Comparison of ENCODE assay signal across 8 cellular contexts in the genomic region with DNA sequence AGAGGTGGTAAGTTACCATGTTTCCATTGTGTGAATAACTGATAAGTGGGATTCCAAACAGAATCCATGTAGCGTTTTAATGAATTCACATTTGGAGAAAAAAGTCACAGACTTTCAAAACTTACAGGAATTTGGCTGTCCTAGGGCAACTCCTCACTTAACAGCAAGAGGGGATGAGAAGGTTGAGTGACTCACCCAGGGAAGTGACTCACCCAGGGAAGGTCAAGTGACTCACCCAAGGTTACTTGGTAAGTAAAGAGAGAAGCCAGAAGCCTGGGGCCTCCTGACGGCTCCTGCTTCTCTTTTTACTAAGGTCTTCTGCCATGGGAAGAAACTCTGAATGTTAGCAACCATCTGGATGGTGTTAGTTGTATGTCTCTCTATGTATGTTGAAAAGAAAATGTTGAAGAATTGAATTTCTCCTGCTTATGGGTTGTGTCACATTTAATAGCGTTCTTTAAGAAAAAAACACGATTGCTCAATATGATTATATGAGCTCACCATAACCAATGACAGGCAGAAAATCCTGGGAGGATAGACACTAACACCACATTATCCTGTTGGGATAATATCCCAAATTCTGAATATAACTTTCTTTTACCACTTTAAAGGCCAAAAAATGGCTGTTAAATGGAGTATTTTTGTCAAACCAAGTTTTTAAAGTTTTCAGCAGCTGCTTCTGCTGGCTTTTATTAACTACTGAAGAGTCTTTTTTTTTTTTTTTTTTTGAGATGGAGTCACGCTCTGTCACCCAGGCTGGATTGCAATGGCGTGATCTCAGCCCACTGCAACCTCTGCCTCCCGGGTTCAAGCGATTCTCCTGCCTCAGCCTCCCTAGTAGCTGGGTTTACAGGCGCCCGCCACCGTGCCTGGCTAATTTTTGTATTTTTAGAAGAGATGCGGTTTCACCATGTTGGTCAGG.
DNase-seq lines count a peak whose midpoint lies in the region; ATAC-seq and TF ChIP-seq lines count a peak whose summit lies in the region.

No MANE protein-coding gene starts in this region.

- TF ChIP-seq CTCF in GM10266 (IDR thresholded peaks at IDR 0.05; ENCODE audit: control insufficient read depth, insufficient read depth, low read depth, missing control alignments) = no peak

- in situ Hi-C loops in SK-MEL-5 (cut with HindIII; ENCODE audit: low pct_unique_long_range_greater_than_20kb, low sequenced_read_pairs) = no loop called here

- DNase-seq in GM10266 (ENCODE audit: extremely low spot score) = peak; percentile 26
- peak; percentile 98 for DNase-seq in SK-MEL-5 (ENCODE audit: low read depth, low spot score)
- peak; percentile 96 for DNase-seq in amniotic stem cell (lab: John Stamatoyannopoulos, UW)
- peak; percentile 77 for DNase-seq in iPS-NIHi7 (ENCODE audit: extremely low spot score)
- peak; percentile 14 to 62 for DNase-seq in stimulated activated CD4-positive, alpha-beta T cell treated with anti-CD3 and anti-CD28 coated beads, Interleukin-1b, Interleukin-23, amount 100 ng/mL, for 4 hours (ENCODE audit: low read depth in 2 of 2)
- no peak for DNase-seq in NCI-H2081 (lab: John Stamatoyannopoulos, UW)

- ATAC-seq in HG03175 (IDR thresholded peaks at IDR 0.05; ENCODE audit: unreplicated experiment) (peak; percentile 34), GM18517 (IDR thresholded peaks at IDR 0.05; ENCODE audit: unreplicated experiment) (no peak)

Comparison
In these comparisons a context has a peak if more than half of its experiments do, and no peak if none do; other contexts are left out.
1. DNase-seq: peak in GM10266 (single experiment), SK-MEL-5 (single experiment), amniotic stem cell (single experiment), iPS-NIHi7 (single experiment) and stimulated activated CD4-positive, alpha-beta T cell treated with anti-CD3 and anti-CD28 coated beads, Interleukin-1b, Interleukin-23, amount 100 ng/mL, for 4 hours (2 of 2); none in NCI-H2081 (0 of 2).